Comparison of ENCODE assay signal across 12 cellular contexts in the genomic region with DNA sequence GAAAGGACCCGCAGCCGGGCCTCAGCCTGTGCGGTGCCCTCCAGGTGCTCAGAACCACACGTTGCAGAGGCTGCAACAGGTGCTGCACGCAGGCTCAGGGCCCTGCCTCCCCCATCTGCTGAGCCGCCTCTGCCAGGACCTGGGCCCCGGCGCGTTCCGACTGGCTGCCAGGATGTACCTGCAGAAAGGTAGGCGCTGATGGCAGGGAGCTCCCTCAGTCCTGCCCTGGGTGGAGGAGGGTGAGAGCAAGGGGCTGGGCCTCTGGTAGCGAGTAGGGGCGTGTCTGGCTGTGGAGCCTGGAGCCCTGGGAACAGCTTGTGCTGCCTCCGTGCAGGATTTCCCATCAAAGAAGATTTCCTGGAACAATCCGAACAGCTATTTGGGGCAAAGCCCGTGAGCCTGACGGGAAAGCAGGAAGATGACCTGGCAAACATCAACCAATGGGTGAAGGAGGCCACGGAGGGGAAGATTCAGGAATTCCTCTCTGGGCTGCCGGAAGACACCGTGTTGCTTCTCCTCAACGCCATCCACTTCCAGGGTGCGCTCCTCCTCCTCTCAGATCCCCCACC. TPM values are rescaled to one million over a fixed set of nuclear protein-coding genes. Genes with fewer than 3 reads are reported as not detected.
DNase-seq lines count a peak whose midpoint lies in the region; ATAC-seq and TF ChIP-seq lines count a peak whose summit lies in the region.
"Had no signal": no experiment of that assay in that cellular context is flagged by ENCODE, and none has a peak within 500 bp of the region (broad histone marks: within the 10 kb centered on the region; RNA-seq: fewer than 3 reads in every experiment).

No MANE protein-coding gene starts in this region.

- H3K4me1 ChIP-seq in HEK293 (ENCODE audit: control insufficient read depth, insufficient read depth, low read length) (no peaks in the 10 kb centered on the region), parathyroid adenoma (no peaks in the 10 kb centered on the region)

- H3K4me3 ChIP-seq in HEK293 (ENCODE audit: low read depth, low read length) (no peak overlapping the region), parathyroid adenoma (ENCODE audit: low read depth, low read length) (no peak overlapping the region)

- no peak for TF ChIP-seq CTCF in HEK293 (tag by site-specific recombination; IDR thresholded peaks at IDR 0.05)
- no peak for TF ChIP-seq CTCF in parathyroid adenoma (IDR thresholded peaks at IDR 0.05)

- no peak overlapping the region for H3K9ac ChIP-seq in parathyroid adenoma

- intact Hi-C loops in left cardiac atrium (cut with DNase I): no loop called here

- ATAC-seq in left cardiac atrium: peak; percentile 21 to 74
- ATAC-seq in GM21447 (IDR thresholded peaks at IDR 0.05; ENCODE audit: unreplicated experiment): no peak
- ATAC-seq in HG03460 (IDR thresholded peaks at IDR 0.05; ENCODE audit: unreplicated experiment): no peak
- ATAC-seq: stimulated activated memory B cell treated with anti-CD40 and anti-IgM and Interleukin-4, amounts not matched to agents 10 μg/mL and 1 μg/mL and 100 μg/mL, for 72 hours had no signal

- no peak overlapping the region for H3K4me2 ChIP-seq in parathyroid adenoma (ENCODE audit: low read length)

- H3K36me3 ChIP-seq in HEK293 (ENCODE audit: control insufficient read depth in 2 of 2, insufficient read depth in 1 of 2, low read length in 2 of 2) (no peaks in the 10 kb centered on the region), parathyroid adenoma (ENCODE audit: control insufficient read depth, insufficient read depth, low read length) (no peaks in the 10 kb centered on the region)

- H3K9me3 ChIP-seq in HEK293 (ENCODE audit: control insufficient read depth, insufficient read depth, low read depth, low read length) (no peaks in the 10 kb centered on the region), parathyroid adenoma (ENCODE audit: control insufficient read depth, low read length) (no peaks in the 10 kb centered on the region)

- H3K27ac ChIP-seq in HEK293 (ENCODE audit: extremely low read depth, low read depth, low read length) (no peak overlapping the region), parathyroid adenoma (peak overlapping the region; percentile 53)

- CTCF ChIA-PET in HEK293 (lab: Yijun Ruan, JAX): no interaction called here

- peak; percentile 76 for DNase-seq in amniotic epithelial cell (ENCODE audit: low read depth)
- DNase-seq in left cardiac atrium: peak; percentile 69
- DNase-seq in activated naive CD4-positive, alpha-beta T cell treated with anti-CD3 and anti-CD28 coated beads, Interleukin-2, amount 50 U/mL, for 16 hours: no peak
- no peak for DNase-seq in activated naive CD4-positive, alpha-beta T cell (lab: John Stamatoyannopoulos, UW)
- DNase-seq: GF-D8, nephron progenitor cell had no signal

- no peaks in the 10 kb centered on the region for H3K27me3 ChIP-seq in parathyroid adenoma (ENCODE audit: control insufficient read depth, insufficient read depth, low read length)

- H2AFZ ChIP-seq in parathyroid adenoma: no peak overlapping the region

- H3K79me2 ChIP-seq in parathyroid adenoma: no peaks in the 10 kb centered on the region

- POLR2A ChIA-PET in HEK293 (lab: Yijun Ruan, JAX): interaction anchor here (1.0 kb wide), 1 partner anchor 31 kb away, joined by 4 read pairs; no protein-coding TSS in a partner anchor

TF ChIP-seq in HEK293, 187 proteins besides CTCF, POLR2A, EP300 and RAD21:
- TF ChIP-seq SCRT2 (tag by site-specific recombination; IDR thresholded peaks at IDR 0.05) (peak; percentile 87), ZNF654 (tag by site-specific recombination; IDR thresholded peaks at IDR 0.05; ENCODE audit: low read depth) (no peak), ZNF433 (tag by site-specific recombination; IDR thresholded peaks at IDR 0.05; ENCODE audit: low read depth) (no peak)

RNA-seq across cellular contexts. Expression of a gene that starts 4.4 kb away (rescaled TPM):
- total RNA-seq in left cardiac atrium: 1 to 10 TPM; 4.2 to 4.9 TPM
- total RNA-seq: NCI-H460 had no signal

RNA-seq across cellular contexts. Expression of a gene that starts 14.8 kb away (rescaled TPM):
- 100 to 1,000 TPM; 252 to 407 TPM for total RNA-seq in left cardiac atrium
- total RNA-seq: NCI-H460 had no signal

RNA-seq across cellular contexts. Expression of a gene that starts 22.6 kb away (rescaled TPM):
- total RNA-seq in left cardiac atrium: 10 to 100 TPM; 15.4 to 16.1 TPM

RNA-seq across cellular contexts. Expression of a gene that starts 36.9 kb away (rescaled TPM):
- total RNA-seq in left cardiac atrium: 1 to 10 TPM; 3.7 to 6.0 TPM

Comparison
In these comparisons a context has a peak if more than half of its experiments do, and no peak if none do; other contexts are left out.
1. DNase-seq: peak in amniotic epithelial cell (single experiment) and left cardiac atrium (single experiment); none in activated naive CD4-positive, alpha-beta T cell treated with anti-CD3 and anti-CD28 coated beads, Interleukin-2, amount 50 U/mL, for 16 hours (single experiment) and activated naive CD4-positive, alpha-beta T cell (0 of 4).
2. ATAC-seq: peak in left cardiac atrium (2 of 2); none in GM21447 (single experiment) and HG03460 (single experiment).